ENCODE assay signal across 9 cellular contexts in genomic region chr4:186330368-186330767, GRCh38.
"Had no signal": no experiment of that assay in that cellular context is flagged by ENCODE, and none has a peak within 500 bp of the region (broad histone marks: within the 10 kb centered on the region; RNA-seq: fewer than 3 reads in every experiment).

No MANE protein-coding gene starts in this region.

- DNase-seq: GM23248, GOT3, H7, HFFc6, KG1 had no signal

- H3K27ac ChIP-seq: GM23248, HL-60 had no signal

- H3K9ac ChIP-seq: GM23248 had no signal

- ATAC-seq: HCT116 had no signal

- H3K4me3 Mint-ChIP-seq: HFFc6 had no signal

- H3K36me3 ChIP-seq: HAP-1 had no signal

- H3K4me1 ChIP-seq: HAP-1 had no signal

- H3K4me1 Mint-ChIP-seq: IgD-negative memory B cell had no signal

- H3K27me3 Mint-ChIP-seq: IgD-negative memory B cell had no signal

- H3K9me3 ChIP-seq: HAP-1 had no signal

- H3K27ac Mint-ChIP-seq: HFFc6, IgD-negative memory B cell had no signal

- H2AFZ ChIP-seq: GM23248 had no signal

- H3K4me3 ChIP-seq: GM23248, HAP-1 had no signal
